In the genomic region with DNA sequence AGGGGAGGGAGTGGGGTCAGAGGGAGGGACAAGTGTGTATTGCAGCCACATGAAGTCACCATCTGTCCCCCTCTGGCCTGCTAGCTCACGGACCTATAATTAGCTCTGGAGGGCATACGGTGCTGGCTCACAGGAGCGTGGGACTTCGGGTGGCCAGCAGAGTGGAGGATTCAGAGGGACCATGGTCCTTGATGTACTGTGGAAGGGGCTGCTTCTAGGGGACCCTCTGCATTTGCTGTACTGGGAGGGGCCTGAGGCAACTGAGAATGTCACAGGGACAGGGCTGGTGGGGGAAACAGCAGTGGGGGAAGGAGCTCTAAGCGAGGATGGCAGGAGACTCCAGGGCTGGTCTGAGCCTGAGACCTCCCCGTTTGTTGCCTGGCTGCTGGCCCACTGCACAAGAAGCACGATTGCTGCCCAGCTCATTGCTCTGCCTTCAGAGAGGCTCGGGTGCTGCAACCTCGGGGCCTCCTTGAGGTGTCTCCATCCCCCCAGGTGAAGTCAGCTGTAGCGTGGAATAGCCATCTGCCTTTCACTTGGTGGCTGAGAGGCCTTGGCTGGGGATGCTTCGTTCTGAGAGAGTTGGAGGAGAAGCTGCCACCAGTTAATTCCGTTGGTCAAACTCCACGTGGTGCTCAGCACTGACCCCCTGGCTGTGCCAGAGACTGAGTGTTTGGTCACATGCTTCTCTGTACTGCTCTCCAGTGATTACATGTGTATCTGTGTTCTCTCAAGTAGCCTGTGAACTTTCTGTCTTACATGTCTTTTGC, we compare ENCODE assay signal across 15 cellular contexts. TPM values are rescaled to one million over a fixed set of nuclear protein-coding genes. Genes with fewer than 3 reads are reported as not detected.
DNase-seq lines count a peak whose midpoint lies in the region; ATAC-seq and TF ChIP-seq lines count a peak whose summit lies in the region.
"Had no signal": no experiment of that assay in that cellular context is flagged by ENCODE, and none has a peak within 500 bp of the region (broad histone marks: within the 10 kb centered on the region; RNA-seq: fewer than 3 reads in every experiment).

No MANE protein-coding gene starts in this region.

- H3K4me1 ChIP-seq in stomach = peaks cover 12 to 37% (median 21%) of the 10 kb centered on the region in 4 donors

- no peak for TF ChIP-seq POLR2A in stomach (IDR thresholded peaks at IDR 0.05)

- H3K27ac ChIP-seq in stomach = peak overlapping the region in 2 of 5 donors; percentile 15 to 19
- H3K27ac ChIP-seq: esophagus squamous epithelium had no signal

- 53 to 75% (median 73%) methylated on average over 12 to 13 of the region's 13 CpGs for WGBS in stomach, 5 donors

- ATAC-seq in sciatic nerve (peak; percentile 17), HG02798 (IDR thresholded peaks at IDR 0.05; ENCODE audit: poor library complexity, unreplicated experiment) (no peak)
- ATAC-seq: T-cell had no signal

- TF ChIP-seq EP300 in stomach (IDR thresholded peaks at IDR 0.05) = no peak

- peaks cover 7 to 11% (median 10%) of the 10 kb centered on the region in 4 donors for H3K36me3 ChIP-seq in stomach

- DNase-seq in DMS 273 treated with DMSO at 0.1 percent for 48 hours (lab: John Stamatoyannopoulos, UW) (peak; percentile 63), NCI-H82 (lab: John Stamatoyannopoulos, UW) (peak; percentile 90), germinal center (ENCODE audit: low spot score) (peak; percentile 1), sciatic nerve (ENCODE audit: low spot score) (no peak), middle frontal gyrus (ENCODE audit: extremely low spot score, low spot score) (no peak), cortex of kidney (lab: John Stamatoyannopoulos, UW) (no peak), stomach (no peak)
- DNase-seq: activated CD4-positive, alpha-beta T cell treated with anti-CD3 and anti-CD28 coated beads for 48 hours; esophagus squamous epithelium; KBM-7; mammary epithelial cell; NCI-H187 treated with DMSO at 0.1 percent for 48 hours; T-cell had no signal

- TF ChIP-seq CTCF in stomach (IDR thresholded peaks at IDR 0.05) = no peak

- intact Hi-C loops in sciatic nerve (cut with DNase I) = no loop called here
- intact Hi-C loops in stomach (cut with DNase I; ENCODE audit: low total_unique reads) = no loop called here

- H3K9me3 ChIP-seq in stomach = no peaks in the 10 kb centered on the region
- H3K9me3 ChIP-seq: esophagus squamous epithelium had no signal

- no peak overlapping the region for H3K4me3 ChIP-seq in stomach
- H3K4me3 ChIP-seq: esophagus squamous epithelium had no signal

- H3K27me3 ChIP-seq in stomach = peaks cover 0 to 20% (median 10%) of the 10 kb centered on the region in 3 donors

RNA-seq across cellular contexts. Expression of gene PPFIA4, which starts 2.7 kb away (rescaled TPM):
- total RNA-seq in sciatic nerve (3.1 TPM), stomach (1 to 10 TPM in 2 of 5 donors, under 1 TPM in 2, not detected in 1; 0.29 to 2.2 (median 1.2) TPM)
- polyA plus RNA-seq in stomach = under 1 TPM; 0.31 to 0.95 (median 0.37) TPM

RNA-seq across cellular contexts. Expression of gene TMEM183A, which starts 21.8 kb away (rescaled TPM):
- total RNA-seq in sciatic nerve (40.3 TPM), stomach (100 to 1,000 TPM in 2 of 5 donors, 10 to 100 TPM in 3; 33.3 to 177 (median 77.2) TPM)
- 10 to 100 TPM; 36.0 to 60.5 (median 52.1) TPM for polyA plus RNA-seq in stomach

RNA-seq across cellular contexts. Expression of gene MYOG, which starts 56.8 kb away (rescaled TPM):
- total RNA-seq in sciatic nerve (not detected), stomach (not detected)
- polyA plus RNA-seq in stomach = not detected
- total RNA-seq: esophagus squamous epithelium, mammary epithelial cell, progenitor cell of endocrine pancreas, T-cell had no signal
- polyA plus RNA-seq: mammary epithelial cell had no signal

Comparison
In these comparisons a context has a peak if more than half of its experiments do, and no peak if none do; other contexts are left out.
1. DNase-seq: peak in DMS 273 treated with DMSO at 0.1 percent for 48 hours (single experiment), NCI-H82 (single experiment) and germinal center (single experiment); none in sciatic nerve (single experiment), middle frontal gyrus (single experiment), cortex of kidney (single experiment) and stomach (single experiment).